In the genomic region with DNA sequence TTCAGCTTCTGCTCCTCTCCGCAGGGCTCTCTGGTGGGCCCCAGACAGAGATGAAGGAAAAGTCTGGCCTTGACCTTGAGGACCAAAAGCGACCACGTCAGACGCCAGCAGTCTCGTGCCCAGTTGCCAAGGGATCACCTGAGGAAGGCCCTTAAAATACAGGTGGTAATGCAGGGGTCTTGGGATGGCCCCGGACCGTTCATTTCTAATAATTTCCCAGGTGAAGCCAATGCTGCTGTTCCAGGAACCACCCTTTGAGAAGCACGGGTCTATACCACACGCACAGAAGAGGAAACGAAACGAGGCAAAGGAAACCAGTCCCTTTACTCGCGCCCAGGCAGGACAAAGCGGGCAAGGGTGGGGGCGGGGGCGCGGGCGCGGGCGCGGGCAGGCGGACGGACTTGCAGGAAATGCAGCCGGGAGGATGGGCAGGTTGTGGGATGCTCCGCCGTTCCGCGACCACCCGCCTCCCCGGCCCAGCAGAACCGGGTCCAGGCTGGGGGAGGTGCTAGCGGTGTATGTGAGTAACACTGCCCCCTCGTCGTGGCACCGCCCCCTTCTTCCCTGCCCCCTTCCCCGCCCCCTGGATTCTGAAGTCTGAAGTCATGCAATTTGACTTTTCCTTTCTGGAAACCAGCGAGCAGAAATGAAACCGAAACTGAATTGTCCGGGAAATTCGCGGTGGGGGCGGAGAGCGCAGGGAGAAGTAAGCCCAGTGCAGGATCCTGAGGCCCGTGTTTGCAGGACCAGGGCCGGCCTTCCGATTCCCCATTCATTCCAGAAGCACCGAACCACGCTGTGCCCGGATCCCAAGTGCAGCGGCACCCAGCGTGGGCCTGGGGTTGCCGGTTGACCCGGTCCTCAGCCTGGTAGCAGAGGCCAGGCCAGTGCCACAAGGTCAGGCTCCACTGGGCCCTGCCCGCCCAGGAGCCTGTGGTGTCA, we compare ENCODE assay signal across 8 cellular contexts. TPM values are rescaled to one million over a fixed set of nuclear protein-coding genes. Genes with fewer than 3 reads are reported as not detected.
DNase-seq lines count a peak whose midpoint lies in the region; ATAC-seq and TF ChIP-seq lines count a peak whose summit lies in the region.

No MANE protein-coding gene starts in this region.

- no peaks in the 10 kb centered on the region for H3K79me2 ChIP-seq in mesendoderm (ENCODE audit: control insufficient read depth, insufficient read depth, low read length)

- no CpG with 5 or more reads among the region's 54 CpGs for WGBS in mesendoderm (ENCODE audit: extremely low coverage, insufficient coverage, low lambda C conversion rate)

- peak overlapping the region; percentile 57 for H3K27ac Mint-ChIP-seq in endothelial cell (ENCODE audit: unreplicated experiment)

- no peaks in the 10 kb centered on the region for H3K27me3 ChIP-seq in mesendoderm (ENCODE audit: insufficient read depth, low read length, poor library complexity)

- peak overlapping the region; percentile 78 for H3K56ac ChIP-seq in mesendoderm (ENCODE audit: low read length)

- no peaks in the 10 kb centered on the region for H3K36me3 Mint-ChIP-seq in endothelial cell (ENCODE audit: low read depth, unreplicated experiment)

- ATAC-seq in HG03108 (IDR thresholded peaks at IDR 0.05; ENCODE audit: unreplicated experiment), result peak; percentile 71

- no peaks in the 10 kb centered on the region for H3K79me1 ChIP-seq in mesendoderm (ENCODE audit: low read length)

- peak overlapping the region; percentile 52 for H3K18ac ChIP-seq in mesendoderm (ENCODE audit: low read length)

- no peak overlapping the region for H2AK5ac ChIP-seq in mesendoderm (ENCODE audit: low read length)

- peak overlapping the region; percentile 38 for H3K9ac ChIP-seq in mesendoderm (ENCODE audit: low read length)

- H3K4me2 ChIP-seq in mesendoderm (ENCODE audit: low read length), result peak overlapping the region; percentile 46

- peak overlapping the region; percentile 54 for H2BK120ac ChIP-seq in mesendoderm (ENCODE audit: low read depth, low read length)

- no peak overlapping the region for H4K5ac ChIP-seq in mesendoderm (ENCODE audit: low read length)

- H3K27ac ChIP-seq in mesendoderm (ENCODE audit: low read depth, low read length), result no peak overlapping the region

- H3K4me3 ChIP-seq in mesendoderm (ENCODE audit: low read length), result peak overlapping the region; percentile 43

- H3K9me3 Mint-ChIP-seq in endothelial cell (ENCODE audit: unreplicated experiment), result no peaks in the 10 kb centered on the region

- H3K23ac ChIP-seq in mesendoderm (ENCODE audit: low read length), result no peak overlapping the region

- DNase-seq in NCI-H2081 (lab: John Stamatoyannopoulos, UW) (peak; percentile 27 to 40), NCI-H2081 treated with DMSO at 0.1 percent for 48 hours (lab: John Stamatoyannopoulos, UW) (no peak), NCI-H774 (lab: John Stamatoyannopoulos, UW) (peak; percentile 22), endothelial cell (ENCODE audit: low spot score) (peak; percentile 72), mesendoderm (peak; percentile 77)
- DNase-seq in activated CD8-positive, alpha-beta memory T cell treated with anti-CD3 and anti-CD28 coated beads, Interleukin-2, amount 50 U/mL, for 4 hours, result peak; percentile 64
- DNase-seq in stimulated activated CD8-positive, alpha-beta memory T cell treated with anti-CD3 and anti-CD28 coated beads, Interleukin-2, amount 100 ng/mL, for 1 hour (ENCODE audit: low read depth in 2 of 2), result peak; percentile 21 to 56

- no peak overlapping the region for H3K4ac ChIP-seq in mesendoderm (ENCODE audit: low read depth, low read length)

- no peak overlapping the region for H4K8ac ChIP-seq in mesendoderm (ENCODE audit: low read depth, low read length)

- H3K27me3 Mint-ChIP-seq in endothelial cell (ENCODE audit: unreplicated experiment), result peaks cover 12% of the 10 kb centered on the region

- peak overlapping the region; percentile 86 for H3K4me3 Mint-ChIP-seq in endothelial cell (ENCODE audit: unreplicated experiment)

- TF ChIP-seq CTCF in endothelial cell (IDR thresholded peaks at IDR 0.05; ENCODE audit: unreplicated experiment), result no peak

- no peak overlapping the region for H2BK15ac ChIP-seq in mesendoderm (replicated peaks; ENCODE audit: low read depth)

- H3K36me3 ChIP-seq in mesendoderm (ENCODE audit: control insufficient read depth, insufficient read depth, low read length), result no peaks in the 10 kb centered on the region

- H2BK5ac ChIP-seq in mesendoderm (ENCODE audit: low read length), result no peak overlapping the region

- peaks cover 10% of the 10 kb centered on the region for H3K4me1 Mint-ChIP-seq in endothelial cell (ENCODE audit: unreplicated experiment)

- H3K4me1 ChIP-seq in mesendoderm (ENCODE audit: control insufficient read depth, low read depth, low read length), result peaks cover 3% of the 10 kb centered on the region

RNA-seq across cellular contexts. Expression of a gene that starts 5.8 kb away (rescaled TPM):
- total RNA-seq in endothelial cell (ENCODE audit: unreplicated experiment), result 4.5 TPM
- 0.67 TPM for polyA plus RNA-seq in mesendoderm (2013, experiment 1 of 2)
- polyA plus RNA-seq in mesendoderm (2013, experiment 2 of 2), result 0.67 TPM

RNA-seq across cellular contexts. Expression of a gene that starts 58.4 kb away (rescaled TPM):
- 5.4 TPM for total RNA-seq in endothelial cell (ENCODE audit: unreplicated experiment)
- polyA plus RNA-seq in mesendoderm (2013, experiment 1 of 2), result 11.1 TPM
- polyA plus RNA-seq in mesendoderm (2013, experiment 2 of 2), result 10.7 TPM
